ENCODE assay signal across 9 cellular contexts in the genomic region with DNA sequence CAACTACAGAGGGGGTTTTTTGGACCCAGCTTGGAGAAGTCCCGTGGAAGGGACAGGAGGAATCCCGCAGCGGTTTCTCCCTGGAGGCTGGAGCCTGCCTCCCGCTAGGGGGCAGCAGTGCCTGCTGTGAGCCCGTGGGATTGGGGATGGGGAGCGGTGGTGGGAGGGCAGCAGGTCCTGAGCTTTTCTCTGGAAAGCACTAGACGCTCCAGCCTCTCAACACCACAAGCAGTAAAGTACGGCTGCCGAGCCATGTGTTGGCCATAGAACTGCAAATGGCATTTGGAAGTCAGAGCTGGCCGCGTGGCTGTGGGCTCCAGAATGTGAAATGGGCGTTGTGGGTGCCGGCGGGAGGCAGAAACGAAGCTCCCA. TPM values are rescaled to one million over a fixed set of nuclear protein-coding genes. Genes with fewer than 3 reads are reported as not detected.
DNase-seq lines count a peak whose midpoint lies in the region; ATAC-seq and TF ChIP-seq lines count a peak whose summit lies in the region.
"Had no signal": no experiment of that assay in that cellular context is flagged by ENCODE, and none has a peak within 500 bp of the region (broad histone marks: within the 10 kb centered on the region; RNA-seq: fewer than 3 reads in every experiment).

No MANE protein-coding gene starts in this region.

- H3K9me3 ChIP-seq in SU-DHL-6 (ENCODE audit: insufficient read depth, low read length), result no peaks in the 10 kb centered on the region

- no peaks in the 10 kb centered on the region for H3K27me3 ChIP-seq in SU-DHL-6 (ENCODE audit: low read length)

- H2AFZ ChIP-seq in SU-DHL-6 (ENCODE audit: low read depth, low read length, severe bottlenecking), result no peak overlapping the region

- H3K36me3 ChIP-seq in SU-DHL-6 (ENCODE audit: low read length), result no peaks in the 10 kb centered on the region

- TF ChIP-seq CTCF in GM20000 (IDR thresholded peaks at IDR 0.05; ENCODE audit: extremely low read depth, missing control alignments) (peak; percentile 97), SU-DHL-6 (IDR thresholded peaks at IDR 0.05; ENCODE audit: insufficient read depth, low read length, poor library complexity, severe bottlenecking) (peak; percentile 92), fibroblast of villous mesenchyme (IDR thresholded peaks at IDR 0.05; ENCODE audit: insufficient read depth, low read depth, low read length) (peak; percentile 90)

- H3K27me3 Mint-ChIP-seq in stimulated activated memory B cell treated with anti-CD40 and anti-IgM and Interleukin-4, amounts not matched to agents 10 μg/mL and 1 μg/mL and 100 μg/mL, for 72 hours, result peaks cover 27% of the 10 kb centered on the region

- no peak for ATAC-seq in stimulated activated memory B cell treated with anti-CD40 and anti-IgM and Interleukin-4, amounts not matched to agents 10 μg/mL and 1 μg/mL and 100 μg/mL, for 72 hours
- ATAC-seq: left colon had no signal

- no peaks in the 10 kb centered on the region for H3K79me2 ChIP-seq in SU-DHL-6 (ENCODE audit: insufficient read depth, low read length)

- H3K9me2 ChIP-seq in SU-DHL-6 (replicated peaks; ENCODE audit: insufficient read depth, low read length), result no peaks in the 10 kb centered on the region

- H4K20me1 ChIP-seq in SU-DHL-6 (ENCODE audit: low read depth, low read length), result no peaks in the 10 kb centered on the region

- in situ Hi-C loops in G401 (cut with HindIII; ENCODE audit: low sequenced_read_pairs), result no loop called here

- DNase-seq in Ammon's horn (ENCODE audit: low spot score) (peak; percentile 75), GM20000 (ENCODE audit: low spot score) (peak; percentile 77), fibroblast of villous mesenchyme (ENCODE audit: low read depth) (peak; percentile 52), pons (ENCODE audit: low spot score) (peak; percentile 77), G401 (ENCODE audit: low spot score) (no peak), NCI-H1048 (lab: John Stamatoyannopoulos, UW) (no peak)

- H3K4me1 Mint-ChIP-seq in stimulated activated memory B cell treated with anti-CD40 and anti-IgM and Interleukin-4, amounts not matched to agents 10 μg/mL and 1 μg/mL and 100 μg/mL, for 72 hours, result no peaks in the 10 kb centered on the region

- no peak overlapping the region for H3K4me3 Mint-ChIP-seq in stimulated activated memory B cell treated with anti-CD40 and anti-IgM and Interleukin-4, amounts not matched to agents 10 μg/mL and 1 μg/mL and 100 μg/mL, for 72 hours

- H3K4me3 ChIP-seq in SU-DHL-6 (ENCODE audit: insufficient read depth, low read length, poor library complexity, severe bottlenecking) (no peak overlapping the region), fibroblast of villous mesenchyme (ENCODE audit: low read depth, low read length) (no peak overlapping the region)

- no peak overlapping the region for H3K4me2 ChIP-seq in SU-DHL-6 (ENCODE audit: low read depth, low read length, poor library complexity, severe bottlenecking)

- H3K27ac ChIP-seq in SU-DHL-6 (ENCODE audit: low read depth, low read length), result no peak overlapping the region

- no peak overlapping the region for H3K27ac Mint-ChIP-seq in stimulated activated memory B cell treated with anti-CD40 and anti-IgM and Interleukin-4, amounts not matched to agents 10 μg/mL and 1 μg/mL and 100 μg/mL, for 72 hours

- H3K9me3 Mint-ChIP-seq in stimulated activated memory B cell treated with anti-CD40 and anti-IgM and Interleukin-4, amounts not matched to agents 10 μg/mL and 1 μg/mL and 100 μg/mL, for 72 hours, result no peaks in the 10 kb centered on the region

- H3F3A ChIP-seq in SU-DHL-6 (ENCODE audit: insufficient read depth), result no peaks in the 10 kb centered on the region

- no peaks in the 10 kb centered on the region for H3K36me3 Mint-ChIP-seq in stimulated activated memory B cell treated with anti-CD40 and anti-IgM and Interleukin-4, amounts not matched to agents 10 μg/mL and 1 μg/mL and 100 μg/mL, for 72 hours

- no peak overlapping the region for H3K9ac ChIP-seq in SU-DHL-6 (ENCODE audit: low read length)

RNA-seq across cellular contexts. Expression of a gene that starts 47.8 kb away (rescaled TPM):
- 4.7 and 7.1 TPM in 2 replicates for total RNA-seq in fibroblast of villous mesenchyme
- not detected in 2 replicates for total RNA-seq in G401 (2014; rRNA removed; shearing (Covaris generic))

Comparison
In these comparisons a context has a peak if more than half of its experiments do, and no peak if none do; other contexts are left out.
1. DNase-seq: peak in Ammon's horn (single experiment), GM20000 (single experiment), fibroblast of villous mesenchyme (single experiment) and pons (single experiment); none in G401 (single experiment) and NCI-H1048 (single experiment).
2. Peak in every context shown above with its lines, with median percentiles within 50 percentile points of each other: CTCF ChIP-seq.